10 cellular contexts compared by ENCODE assay signal in the genomic region with DNA sequence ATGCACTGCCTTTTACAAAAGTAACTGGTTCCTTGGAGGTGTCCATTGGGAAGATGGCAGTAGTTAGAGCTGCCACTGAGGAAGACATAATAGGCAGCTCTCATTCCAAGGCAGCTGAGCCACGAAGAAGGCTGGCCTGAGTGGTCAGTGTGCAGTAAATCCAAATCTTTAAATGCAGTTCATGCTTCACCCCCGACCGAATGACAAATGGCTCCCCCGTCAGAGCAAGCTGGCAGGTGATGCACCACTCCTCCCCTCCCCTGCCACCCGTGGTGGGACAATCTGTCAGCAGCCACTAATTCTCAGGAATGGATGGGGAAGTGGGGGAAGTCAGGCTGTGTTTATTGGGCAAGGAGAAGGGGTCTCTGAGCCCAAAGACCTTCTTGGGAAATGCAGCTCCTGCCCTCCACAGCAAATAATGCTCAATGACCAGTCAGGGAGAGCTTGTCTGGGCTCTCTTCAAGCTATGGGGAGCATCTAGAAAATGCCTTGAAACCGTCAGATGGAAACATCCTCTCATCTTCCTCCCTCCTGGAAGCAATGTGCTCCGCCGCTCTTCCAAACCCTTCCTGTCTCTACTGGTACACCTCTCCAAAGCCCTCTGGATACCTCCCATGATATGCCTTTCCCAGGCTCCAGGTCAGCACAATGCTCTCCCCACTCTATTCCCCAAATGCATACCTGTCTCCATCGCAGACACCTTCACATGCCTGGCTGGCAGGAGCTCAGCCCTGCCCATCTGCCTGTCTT.
"Had no signal": no experiment of that assay in that cellular context is flagged by ENCODE, and none has a peak within 500 bp of the region (broad histone marks: within the 10 kb centered on the region; RNA-seq: fewer than 3 reads in every experiment).

No MANE protein-coding gene starts in this region.

- H3K9me3 Mint-ChIP-seq: brain, endodermal cell had no signal

- ATAC-seq: left ventricle myocardium superior had no signal

- H3K36me3 Mint-ChIP-seq: brain had no signal

- H3K27ac Mint-ChIP-seq: endodermal cell had no signal

- DNase-seq: activated CD4-positive, alpha-beta T cell treated with anti-CD3 and anti-CD28 coated beads, Interleukin-2, amount 50 U/mL, for 4 hours; activated naive CD4-positive, alpha-beta T cell treated with Interleukin-2 at 50 U/mL for 16 hours; amniotic stem cell; endodermal cell; erythroblast; left ventricle myocardium superior; SK-N-SH had no signal

- H3K4me3 Mint-ChIP-seq: brain, endodermal cell had no signal

- FAIRE-seq: keratinocyte, TTC549 had no signal
